Comparison of ENCODE assay signal across 8 cellular contexts in the genomic region with DNA sequence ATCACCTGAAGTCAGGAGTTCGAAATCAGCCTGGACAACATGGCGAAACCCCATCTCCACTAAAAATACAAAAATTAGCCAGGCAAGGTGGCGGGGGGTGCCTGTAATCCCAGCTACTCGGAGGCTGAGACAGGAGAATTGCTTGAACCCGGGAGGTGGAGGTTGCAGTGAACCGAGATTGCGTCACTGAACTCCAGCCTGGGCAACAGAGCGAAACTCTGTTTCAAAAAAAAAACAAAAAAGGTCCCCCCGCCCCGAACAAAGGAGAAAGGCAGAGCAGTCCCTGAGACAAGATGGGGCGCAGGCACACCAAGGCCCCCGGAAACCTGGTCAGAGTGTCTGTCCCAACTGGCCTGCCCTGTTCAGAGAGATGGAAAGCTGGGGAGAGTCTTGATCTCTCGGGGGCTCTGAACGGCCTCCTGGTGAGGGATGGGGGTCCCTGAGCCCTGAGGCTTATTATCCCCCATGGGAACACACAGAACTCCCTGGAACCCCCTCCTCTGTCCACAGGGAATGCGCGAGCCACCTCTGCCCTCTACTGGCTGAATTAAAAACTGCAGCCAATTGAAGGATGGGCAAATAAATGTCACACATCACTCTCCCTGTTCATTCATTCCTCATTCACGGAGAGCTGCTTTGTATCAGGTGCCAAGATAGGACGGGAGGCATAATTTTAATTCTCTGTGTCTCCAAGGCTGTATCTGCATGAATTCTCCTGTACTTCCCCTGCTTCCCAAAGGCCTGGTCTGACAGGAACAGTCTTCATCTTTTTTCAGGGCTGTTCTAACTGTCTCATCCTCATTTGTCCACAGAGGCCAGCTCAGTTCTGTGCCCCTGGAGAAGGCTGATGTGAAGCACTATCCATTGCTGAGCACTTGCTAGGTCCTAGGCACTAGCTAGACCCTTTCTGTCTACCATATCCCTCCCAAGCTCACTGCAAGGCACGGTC. TPM values are rescaled to one million over a fixed set of nuclear protein-coding genes. Genes with fewer than 3 reads are reported as not detected.
DNase-seq lines count a peak whose midpoint lies in the region; ATAC-seq and TF ChIP-seq lines count a peak whose summit lies in the region.

No MANE protein-coding gene starts in this region.

- H3K27me3 ChIP-seq in CD4-positive, CD25-positive, alpha-beta regulatory T cell (ENCODE audit: control insufficient read depth, insufficient read depth, low read length): no peaks in the 10 kb centered on the region
- H3K27me3 ChIP-seq in uterus: no peaks in the 10 kb centered on the region

- H3K9me3 Mint-ChIP-seq in CD4-positive, CD25-positive, alpha-beta regulatory T cell: peaks cover 0 to 4% (median 0%) of the 10 kb centered on the region in 7 donors

- no peaks in the 10 kb centered on the region for H3K36me3 ChIP-seq in CD4-positive, CD25-positive, alpha-beta regulatory T cell (ENCODE audit: control insufficient read depth, insufficient read depth, low read length)
- H3K36me3 ChIP-seq in uterus: no peaks in the 10 kb centered on the region

- H3K4me1 Mint-ChIP-seq in CD4-positive, CD25-positive, alpha-beta regulatory T cell: no peaks in the 10 kb centered on the region

- H3K36me3 Mint-ChIP-seq in CD4-positive, CD25-positive, alpha-beta regulatory T cell: no peaks in the 10 kb centered on the region

- TF ChIP-seq CTCF in GM20000 (IDR thresholded peaks at IDR 0.05; ENCODE audit: extremely low read depth, missing control alignments) (peak; percentile 79), uterus (IDR thresholded peaks at IDR 0.05) (peak in 3 of 4 experiments; percentile 36 to 59 (median 43))

- ATAC-seq in CD4-positive, CD25-positive, alpha-beta regulatory T cell (ENCODE audit: low read depth in 2 of 2): peak in 1 of 2 donors; percentile 45
- ATAC-seq in HG03196 (IDR thresholded peaks at IDR 0.05; ENCODE audit: unreplicated experiment): no peak

- TF ChIP-seq POLR2A in uterus (IDR thresholded peaks at IDR 0.05): no peak

- peak in 2 of 3 donors; percentile 16 to 32 for DNase-seq in CD4-positive, CD25-positive, alpha-beta regulatory T cell
- DNase-seq in GM20000 (ENCODE audit: low spot score) (peak; percentile 54), RPMI8226 (peak; percentile 40), cerebellum (ENCODE audit: low spot score) (peak; percentile 30), lung microvascular endothelial cell (ENCODE audit: low read depth in 2 of 2) (peak; percentile 20 to 44), uterus (no peak), globus pallidus (ENCODE audit: low spot score) (no peak)

- no peak overlapping the region for H3K27ac Mint-ChIP-seq in CD4-positive, CD25-positive, alpha-beta regulatory T cell

- H3K27ac ChIP-seq in CD4-positive, CD25-positive, alpha-beta regulatory T cell (ENCODE audit: insufficient read depth, low read length, poor library complexity, severe bottlenecking): no peak overlapping the region
- no peak overlapping the region for H3K27ac ChIP-seq in uterus

- peaks cover 23% of the 10 kb centered on the region for H3K27me3 Mint-ChIP-seq in CD4-positive, CD25-positive, alpha-beta regulatory T cell

- H3K9me3 ChIP-seq in CD4-positive, CD25-positive, alpha-beta regulatory T cell (ENCODE audit: control insufficient read depth in 2 of 2, low read length in 2 of 2): no peaks in the 10 kb centered on the region
- no peaks in the 10 kb centered on the region for H3K9me3 ChIP-seq in uterus

- H3K4me3 ChIP-seq in CD4-positive, CD25-positive, alpha-beta regulatory T cell (ENCODE audit: low read depth, low read length): no peak overlapping the region
- no peak overlapping the region for H3K4me3 ChIP-seq in uterus

- no peak overlapping the region for H3K4me3 Mint-ChIP-seq in CD4-positive, CD25-positive, alpha-beta regulatory T cell

- no peaks in the 10 kb centered on the region for H3K4me1 ChIP-seq in CD4-positive, CD25-positive, alpha-beta regulatory T cell (ENCODE audit: control insufficient read depth, insufficient read depth, low read length, poor library complexity, severe bottlenecking)
- no peaks in the 10 kb centered on the region for H3K4me1 ChIP-seq in uterus

- intact Hi-C loops in uterus (cut with DNase I; ENCODE audit: low total_unique reads): no loop called here

RNA-seq across cellular contexts. Expression of a gene that starts 28.9 kb away (rescaled TPM):
- not detected for total RNA-seq in CD4-positive, CD25-positive, alpha-beta regulatory T cell
- not detected for polyA plus RNA-seq in CD4-positive, CD25-positive, alpha-beta regulatory T cell
- total RNA-seq in cerebellum: not detected
- total RNA-seq in lung microvascular endothelial cell: not detected in 2 replicates
- total RNA-seq in uterus: under 1 TPM in 1 of 4 donors, not detected in 3; 0.21 TPM

RNA-seq across cellular contexts. Expression of a gene that starts 55.2 kb away (rescaled TPM):
- total RNA-seq in CD4-positive, CD25-positive, alpha-beta regulatory T cell: 252 TPM
- polyA plus RNA-seq in CD4-positive, CD25-positive, alpha-beta regulatory T cell: 100 to 1,000 TPM; 253 to 316 (median 283) TPM
- total RNA-seq in cerebellum: 5.4 TPM
- total RNA-seq in lung microvascular endothelial cell: 14.7 and 17.2 TPM in 2 replicates
- total RNA-seq in uterus: 100 to 1,000 TPM in 1 of 4 donors, 10 to 100 TPM in 3; 15.6 to 157 (median 47.2) TPM

Comparison
In these comparisons a context has a peak if more than half of its experiments do, and no peak if none do; other contexts are left out.
1. DNase-seq: peak in CD4-positive, CD25-positive, alpha-beta regulatory T cell (2 of 3), GM20000 (single experiment), RPMI8226 (single experiment), cerebellum (single experiment) and lung microvascular endothelial cell (2 of 2); none in uterus (0 of 2) and globus pallidus (single experiment).